Comparison of ENCODE assay signal across 10 cellular contexts in genomic region chr14:100747021-100747586, GRCh38. TPM values are rescaled to one million over a fixed set of nuclear protein-coding genes. Genes with fewer than 3 reads are reported as not detected.
DNase-seq lines count a peak whose midpoint lies in the region; ATAC-seq and TF ChIP-seq lines count a peak whose summit lies in the region.
"Had no signal": no experiment of that assay in that cellular context is flagged by ENCODE, and none has a peak within 500 bp of the region (broad histone marks: within the 10 kb centered on the region; RNA-seq: fewer than 3 reads in every experiment).

No MANE protein-coding gene starts in this region.

- H3K27me3 ChIP-seq in skeletal muscle satellite cell (ENCODE audit: control insufficient read depth, insufficient read depth, low read length), result peaks cover 13% of the 10 kb centered on the region
- H3K27me3 ChIP-seq: BE2C had no signal

- H3K4me1 ChIP-seq in skeletal muscle satellite cell (ENCODE audit: control insufficient read depth, insufficient read depth, low read length), result peaks cover 11% of the 10 kb centered on the region
- H3K4me1 ChIP-seq: BE2C had no signal

- no peak for TF ChIP-seq CTCF in GM10266 (IDR thresholded peaks at IDR 0.05; ENCODE audit: control insufficient read depth, insufficient read depth, low read depth, missing control alignments)

- ATAC-seq in esophagus mucosa, result peak; percentile 98

- H3K9me3 ChIP-seq in skeletal muscle satellite cell (replicated peaks; ENCODE audit: low read length), result no peaks in the 10 kb centered on the region
- H3K9me3 ChIP-seq: BE2C had no signal

- peak overlapping the region; percentile 36 for H3K4me2 ChIP-seq in skeletal muscle satellite cell (ENCODE audit: low read length)

- no peak overlapping the region for H3K9ac ChIP-seq in skeletal muscle satellite cell (ENCODE audit: low read depth, low read length)

- H3K36me3 ChIP-seq in skeletal muscle satellite cell (ENCODE audit: insufficient read depth, low read length), result no peaks in the 10 kb centered on the region
- H3K36me3 ChIP-seq: BE2C had no signal

- H3K4me3 ChIP-seq in skeletal muscle satellite cell (ENCODE audit: low read length), result no peak overlapping the region

- peak; percentile 36 for DNase-seq in NCI-H2171 treated with DMSO at 0.1 percent for 48 hours (lab: John Stamatoyannopoulos, UW)
- no peak for DNase-seq in NCI-H2171 (lab: John Stamatoyannopoulos, UW)
- peak; percentile 17 for DNase-seq in NCI-H748 treated with DMSO at 0.1 percent for 48 hours (lab: John Stamatoyannopoulos, UW)
- DNase-seq in Ammon's horn (ENCODE audit: low spot score), result no peak
- no peak for DNase-seq in NCI-H2081 treated with DMSO at 0.1 percent for 48 hours (lab: John Stamatoyannopoulos, UW)
- DNase-seq in GM10266 (ENCODE audit: extremely low spot score), result no peak
- DNase-seq: anterior cingulate cortex, BE2C had no signal

RNA-seq across cellular contexts. Expression of gene DLK1, which starts 20.4 kb away (rescaled TPM):
- 0.16 TPM for total RNA-seq in esophagus mucosa
- not detected in 2 replicates for total RNA-seq in skeletal muscle satellite cell (2012; rRNA removed)

Comparison
In these comparisons a context has a peak if more than half of its experiments do, and no peak if none do; other contexts are left out.
1. DNase-seq: peak in NCI-H2171 treated with DMSO at 0.1 percent for 48 hours (single experiment) and NCI-H748 treated with DMSO at 0.1 percent for 48 hours (single experiment); none in NCI-H2171 (single experiment), Ammon's horn (single experiment), NCI-H2081 treated with DMSO at 0.1 percent for 48 hours (single experiment) and GM10266 (single experiment).